ENCODE assay signal across 8 cellular contexts in genomic region chr7:133081605-133082389, GRCh38. TPM values are rescaled to one million over a fixed set of nuclear protein-coding genes. Genes with fewer than 3 reads are reported as not detected.
DNase-seq lines count a peak whose midpoint lies in the region; ATAC-seq and TF ChIP-seq lines count a peak whose summit lies in the region.

CHCHD3 (minus strand) TSS chr7:133082090; CDS start chr7:133081937, 153 bp downstream.

- H3K36me3 ChIP-seq in RWPE2 (ENCODE audit: low read depth) = peaks cover 15% of the 10 kb centered on the region
- no peaks in the 10 kb centered on the region for H3K36me3 ChIP-seq in fibroblast of lung (ENCODE audit: control insufficient read depth, insufficient read depth, low read length)
- peaks cover 0 to 6% (median 0%) of the 10 kb centered on the region in 3 experiments for H3K36me3 ChIP-seq in naive thymus-derived CD4-positive, alpha-beta T cell (ENCODE audit: control insufficient read depth in 2 of 3, insufficient read depth in 3 of 3, low read length in 3 of 3)

- no peaks in the 10 kb centered on the region for H4K20me1 ChIP-seq in fibroblast of lung (ENCODE audit: control insufficient read depth, extremely low read depth, insufficient read depth, low read length)

- H3K4me1 ChIP-seq in RWPE2 (ENCODE audit: insufficient read depth, poor library complexity, severe bottlenecking) (peaks cover 11% of the 10 kb centered on the region), fibroblast of lung (ENCODE audit: control insufficient read depth, extremely low read depth, insufficient read depth, low read length) (no peaks in the 10 kb centered on the region)
- peaks cover 14 to 17% of the 10 kb centered on the region in 2 donors for H3K4me1 ChIP-seq in naive thymus-derived CD4-positive, alpha-beta T cell (ENCODE audit: control insufficient read depth in 2 of 2, insufficient read depth in 2 of 2, low read length in 2 of 2)

- TF ChIP-seq CTCF in RWPE2 (IDR thresholded peaks at IDR 0.05; ENCODE audit: poor library complexity, severe bottlenecking) (no peak), fibroblast of lung (conservative IDR thresholded peaks at IDR 0.05 in 1 of 2, IDR thresholded peaks at IDR 0.05 in 1 of 2; ENCODE audit: low read depth in 1 of 2, low read length in 2 of 2) (no peak)

- H3K4me3 ChIP-seq in RWPE2 (ENCODE audit: severe bottlenecking) (peak within 1 kb of the TSS; percentile 81), fibroblast of lung (replicated peaks in 1 of 4; ENCODE audit: control extremely low read depth in 1 of 4, insufficient read depth in 1 of 4, low read depth in 3 of 4, low read length in 4 of 4) (peak within 1 kb of the TSS; percentile 79 to 99 (median 92))
- peak within 1 kb of the TSS; percentile 94 for H3K4me3 ChIP-seq in naive thymus-derived CD4-positive, alpha-beta T cell (ENCODE audit: low read length)

- H3K36me3 Mint-ChIP-seq in activated T-helper 2 cell treated with anti-CD3 and anti-CD28 coated beads, Interferon-gamma antibody, Interleukin-2, Interleukin-4, amounts not matched to agents 10 μg/mL and 5 μg/mL and 100 μg/mL, durations not matched to agents 14 hours and 24 hours and 36 hours (ENCODE audit: low read depth) = peaks cover 10% of the 10 kb centered on the region
- H3K36me3 Mint-ChIP-seq in naive thymus-derived CD4-positive, alpha-beta T cell = peaks cover 4 to 9% (median 6%) of the 10 kb centered on the region in 5 donors
- H3K36me3 Mint-ChIP-seq in stimulated activated naive B cell treated with anti-CD40 and anti-IgM and Interleukin-4, amounts not matched to agents 10 μg/mL and 1 μg/mL and 100 μg/mL, for 72 hours = peaks cover 7 to 14% of the 10 kb centered on the region in 2 donors

- ATAC-seq in RWPE2 (ENCODE audit: low read depth) = peak; percentile 99
- ATAC-seq in naive thymus-derived CD4-positive, alpha-beta T cell = peak; percentile 99
- ATAC-seq in stimulated activated naive B cell treated with anti-CD40 and anti-IgM and Interleukin-4, amounts not matched to agents 10 μg/mL and 1 μg/mL and 100 μg/mL, for 72 hours (replicated peaks) = peak; percentile 99 to 100

- no peaks in the 10 kb centered on the region for H3K9me3 Mint-ChIP-seq in activated T-helper 2 cell treated with anti-CD3 and anti-CD28 coated beads, Interferon-gamma antibody, Interleukin-2, Interleukin-4, amounts not matched to agents 10 μg/mL and 5 μg/mL and 100 μg/mL, durations not matched to agents 14 hours and 24 hours and 36 hours
- H3K9me3 Mint-ChIP-seq in naive thymus-derived CD4-positive, alpha-beta T cell = no peaks in the 10 kb centered on the region
- H3K9me3 Mint-ChIP-seq in stimulated activated naive B cell treated with anti-CD40 and anti-IgM and Interleukin-4, amounts not matched to agents 10 μg/mL and 1 μg/mL and 100 μg/mL, for 72 hours = no peaks in the 10 kb centered on the region

- peaks cover 48% of the 10 kb centered on the region for H3K79me2 ChIP-seq in fibroblast of lung (ENCODE audit: control insufficient read depth, insufficient read depth, low read length)

- H3K27me3 ChIP-seq in RWPE2 (ENCODE audit: insufficient read depth, poor library complexity, severe bottlenecking) = no peaks in the 10 kb centered on the region
- H3K27me3 ChIP-seq in fibroblast of lung (ENCODE audit: control insufficient read depth, insufficient read depth, low read length) = no peaks in the 10 kb centered on the region
- no peaks in the 10 kb centered on the region for H3K27me3 ChIP-seq in naive thymus-derived CD4-positive, alpha-beta T cell (ENCODE audit: control insufficient read depth in 2 of 2, insufficient read depth in 2 of 2, low read length in 2 of 2)

- peaks cover 19% of the 10 kb centered on the region for H3K4me1 Mint-ChIP-seq in activated T-helper 2 cell treated with anti-CD3 and anti-CD28 coated beads, Interferon-gamma antibody, Interleukin-2, Interleukin-4, amounts not matched to agents 10 μg/mL and 5 μg/mL and 100 μg/mL, durations not matched to agents 14 hours and 24 hours and 36 hours (ENCODE audit: low read depth)
- H3K4me1 Mint-ChIP-seq in naive thymus-derived CD4-positive, alpha-beta T cell = peaks cover 13 to 44% (median 34%) of the 10 kb centered on the region in 7 donors
- peaks cover 11 to 27% of the 10 kb centered on the region in 2 donors for H3K4me1 Mint-ChIP-seq in stimulated activated naive B cell treated with anti-CD40 and anti-IgM and Interleukin-4, amounts not matched to agents 10 μg/mL and 1 μg/mL and 100 μg/mL, for 72 hours

- POLR2A ChIA-PET in naive thymus-derived CD4-positive, alpha-beta T cell (lab: Charles Lee) = interaction anchor here (1.1 kb wide), 1 partner anchor 310 kb away, joined by 3 read pairs; no protein-coding TSS in a partner anchor

- H3K27me3 Mint-ChIP-seq in activated T-helper 2 cell treated with anti-CD3 and anti-CD28 coated beads, Interferon-gamma antibody, Interleukin-2, Interleukin-4, amounts not matched to agents 10 μg/mL and 5 μg/mL and 100 μg/mL, durations not matched to agents 14 hours and 24 hours and 36 hours (ENCODE audit: low read depth) = peaks cover 9% of the 10 kb centered on the region
- peaks cover 0 to 7% (median 0%) of the 10 kb centered on the region in 5 donors for H3K27me3 Mint-ChIP-seq in naive thymus-derived CD4-positive, alpha-beta T cell
- H3K27me3 Mint-ChIP-seq in stimulated activated naive B cell treated with anti-CD40 and anti-IgM and Interleukin-4, amounts not matched to agents 10 μg/mL and 1 μg/mL and 100 μg/mL, for 72 hours = no peaks in the 10 kb centered on the region

- peak within 1 kb of the TSS; percentile 80 for H3K4me2 ChIP-seq in fibroblast of lung (ENCODE audit: extremely low read depth, insufficient read depth, low read length)

- DNase-seq in EH (ENCODE audit: low read depth) = peak; percentile 99
- peak; percentile 99 for DNase-seq in H4 (ENCODE audit: low spot score)
- DNase-seq in LoVo (ENCODE audit: low spot score) = peak; percentile 100
- DNase-seq in RWPE2 (ENCODE audit: low spot score) = peak; percentile 99
- DNase-seq in activated T-helper 2 cell treated with anti-CD3 and anti-CD28 coated beads, Interferon-gamma antibody, Interleukin-2, Interleukin-4, amounts not matched to agents 10 μg/mL and 5 μg/mL and 100 μg/mL, durations not matched to agents 14 hours and 24 hours and 36 hours (ENCODE audit: low spot score) = peak; percentile 96
- peak; percentile 97 to 98 for DNase-seq in fibroblast of lung (ENCODE audit: low read depth in 2 of 2)
- peak; percentile 83 to 97 (median 95) for DNase-seq in naive thymus-derived CD4-positive, alpha-beta T cell
- DNase-seq in stimulated activated naive B cell treated with anti-CD40 and anti-IgM and Interleukin-4, amounts not matched to agents 10 μg/mL and 1 μg/mL and 100 μg/mL, for 72 hours = peak; percentile 97

- H3K9me3 ChIP-seq in RWPE2 (ENCODE audit: severe bottlenecking) (no peaks in the 10 kb centered on the region), fibroblast of lung (ENCODE audit: control insufficient read depth, insufficient read depth, low read depth, low read length) (no peaks in the 10 kb centered on the region)
- no peaks in the 10 kb centered on the region for H3K9me3 ChIP-seq in naive thymus-derived CD4-positive, alpha-beta T cell (ENCODE audit: control insufficient read depth in 2 of 3, low read length in 3 of 3)

- CTCF ChIA-PET in naive thymus-derived CD4-positive, alpha-beta T cell (lab: Charles Lee) = no interaction called here

- peak within 1 kb of the TSS; percentile 93 for H3K4me3 Mint-ChIP-seq in activated T-helper 2 cell treated with anti-CD3 and anti-CD28 coated beads, Interferon-gamma antibody, Interleukin-2, Interleukin-4, amounts not matched to agents 10 μg/mL and 5 μg/mL and 100 μg/mL, durations not matched to agents 14 hours and 24 hours and 36 hours (ENCODE audit: low read depth)
- H3K4me3 Mint-ChIP-seq in naive thymus-derived CD4-positive, alpha-beta T cell = peak within 1 kb of the TSS; percentile 87 to 95 (median 92)
- peak within 1 kb of the TSS; percentile 96 to 97 for H3K4me3 Mint-ChIP-seq in stimulated activated naive B cell treated with anti-CD40 and anti-IgM and Interleukin-4, amounts not matched to agents 10 μg/mL and 1 μg/mL and 100 μg/mL, for 72 hours

- peak within 1 kb of the TSS; percentile 87 for H2AFZ ChIP-seq in fibroblast of lung (ENCODE audit: low read length)

- intact Hi-C loops in activated T-helper 2 cell treated with anti-CD3 and anti-CD28 coated beads, Interferon-gamma antibody, Interleukin-2, Interleukin-4, amounts not matched to agents 10 μg/mL and 5 μg/mL and 100 μg/mL, durations not matched to agents 14 hours and 24 hours and 36 hours (cut with micrococcal nuclease) = loop anchor here (2.0 to 10.0 kb wide), 7 partner anchors 171 to 1566 kb away; partner anchors contain the start of genes BPGM, EXOC4, LRGUK and SLC35B4
- intact Hi-C loops in naive thymus-derived CD4-positive, alpha-beta T cell (cut with micrococcal nuclease) = loop anchor here (1.0 to 5.0 kb wide), 13 partner anchors 171 to 1906 kb away; partner anchors contain the start of genes AKR1B1 (in 2 of the 2), AGBL3 (in 1 of the 2), BPGM (in 1 of the 2) and LRGUK (in 1 of the 2)

- H3K27ac ChIP-seq in RWPE2 (ENCODE audit: poor library complexity, severe bottlenecking) (peak within 1 kb of the TSS; percentile 43), fibroblast of lung (ENCODE audit: insufficient read depth, low read length) (peak within 1 kb of the TSS; percentile 90)
- peak within 1 kb of the TSS; percentile 93 for H3K27ac ChIP-seq in naive thymus-derived CD4-positive, alpha-beta T cell (ENCODE audit: low read depth, low read length)

- peak within 1 kb of the TSS; percentile 91 for H3K27ac Mint-ChIP-seq in activated T-helper 2 cell treated with anti-CD3 and anti-CD28 coated beads, Interferon-gamma antibody, Interleukin-2, Interleukin-4, amounts not matched to agents 10 μg/mL and 5 μg/mL and 100 μg/mL, durations not matched to agents 14 hours and 24 hours and 36 hours
- H3K27ac Mint-ChIP-seq in naive thymus-derived CD4-positive, alpha-beta T cell = peak within 1 kb of the TSS; percentile 52 to 96 (median 93)
- H3K27ac Mint-ChIP-seq in stimulated activated naive B cell treated with anti-CD40 and anti-IgM and Interleukin-4, amounts not matched to agents 10 μg/mL and 1 μg/mL and 100 μg/mL, for 72 hours = peak within 1 kb of the TSS; percentile 97

- H3K9ac ChIP-seq in fibroblast of lung (ENCODE audit: insufficient read depth, low read length) = peak within 1 kb of the TSS; percentile 89

RNA-seq across cellular contexts. Expression of gene CHCHD3, which starts in this region (rescaled TPM):
- total RNA-seq in H4 (2014; rRNA removed; shearing (Covaris generic)) = 79.6 and 102 TPM in 2 replicates
- 67.0 and 69.3 TPM in 2 replicates for total RNA-seq in activated T-helper 2 cell treated with anti-CD3 and anti-CD28 coated beads, Interferon-gamma antibody, Interleukin-2, Interleukin-4, amounts not matched to agents 10 μg/mL and 5 μg/mL and 100 μg/mL, durations not matched to agents 14 hours and 24 hours and 36 hours
- 88.3 and 94.0 TPM in 2 replicates for total RNA-seq in fibroblast of lung
- 80.8 and 100 TPM in 2 replicates for polyA plus RNA-seq in fibroblast of lung
- 59.8 and 75.1 TPM in 2 replicates for polyA plus RNA-seq in fibroblast of lung (2012)
- 3.1 and 4.6 TPM in 2 replicates for polyA minus RNA-seq in fibroblast of lung (ENCODE audit: low replicate concordance)
- 10 to 100 TPM; 25.6 to 44.6 (median 31.2) TPM for total RNA-seq in naive thymus-derived CD4-positive, alpha-beta T cell
- 10 to 100 TPM; 47.7 to 49.7 TPM for polyA plus RNA-seq in naive thymus-derived CD4-positive, alpha-beta T cell

Comparison
In these comparisons a context has a peak if more than half of its experiments do, and no peak if none do; other contexts are left out.
1. Peak in every context shown above with its lines: DNase-seq, ATAC-seq, H3K4me3 ChIP-seq and H3K27ac ChIP-seq.
2. H3K27ac ChIP-seq: peak in every context shown above with its lines; median percentile 93 in naive thymus-derived CD4-positive, alpha-beta T cell; 90 in fibroblast of lung; 43 in RWPE2.